In the genomic region with DNA sequence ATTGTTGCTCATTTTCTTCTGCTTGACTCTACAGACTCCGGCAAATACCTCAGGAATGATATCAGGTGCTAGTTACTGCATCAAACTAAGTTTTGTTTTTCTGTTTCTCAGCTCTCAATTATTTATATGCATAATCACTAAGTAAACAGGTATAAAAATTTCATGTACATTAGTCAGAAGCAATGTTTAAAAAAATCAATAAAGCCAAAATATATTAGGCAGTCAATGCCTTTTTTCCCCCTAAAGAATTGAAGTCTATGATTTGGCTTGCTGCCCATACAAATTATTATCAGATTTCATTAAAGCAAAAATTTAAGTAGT, we compare ENCODE assay signal across 2 cellular contexts.
TF ChIP-seq lines count a peak whose summit lies in the region.

No MANE protein-coding gene starts in this region.

TF ChIP-seq in HEK293, 187 proteins besides CTCF, POLR2A, EP300 and RAD21:
- peak; percentile 54 for TF ChIP-seq PRDM6 (tag by site-specific recombination; IDR thresholded peaks at IDR 0.05)
- no peak for TF ChIP-seq ZNF157 (tag by site-specific recombination; IDR thresholded peaks at IDR 0.05)
- no peak for TF ChIP-seq ZNF366 (tag by site-specific recombination; conservative IDR thresholded peaks at IDR 0.05)

TF ChIP-seq in HepG2, 621 proteins besides CTCF, POLR2A, EP300 and RAD21:
- TF ChIP-seq, protein P1, sequence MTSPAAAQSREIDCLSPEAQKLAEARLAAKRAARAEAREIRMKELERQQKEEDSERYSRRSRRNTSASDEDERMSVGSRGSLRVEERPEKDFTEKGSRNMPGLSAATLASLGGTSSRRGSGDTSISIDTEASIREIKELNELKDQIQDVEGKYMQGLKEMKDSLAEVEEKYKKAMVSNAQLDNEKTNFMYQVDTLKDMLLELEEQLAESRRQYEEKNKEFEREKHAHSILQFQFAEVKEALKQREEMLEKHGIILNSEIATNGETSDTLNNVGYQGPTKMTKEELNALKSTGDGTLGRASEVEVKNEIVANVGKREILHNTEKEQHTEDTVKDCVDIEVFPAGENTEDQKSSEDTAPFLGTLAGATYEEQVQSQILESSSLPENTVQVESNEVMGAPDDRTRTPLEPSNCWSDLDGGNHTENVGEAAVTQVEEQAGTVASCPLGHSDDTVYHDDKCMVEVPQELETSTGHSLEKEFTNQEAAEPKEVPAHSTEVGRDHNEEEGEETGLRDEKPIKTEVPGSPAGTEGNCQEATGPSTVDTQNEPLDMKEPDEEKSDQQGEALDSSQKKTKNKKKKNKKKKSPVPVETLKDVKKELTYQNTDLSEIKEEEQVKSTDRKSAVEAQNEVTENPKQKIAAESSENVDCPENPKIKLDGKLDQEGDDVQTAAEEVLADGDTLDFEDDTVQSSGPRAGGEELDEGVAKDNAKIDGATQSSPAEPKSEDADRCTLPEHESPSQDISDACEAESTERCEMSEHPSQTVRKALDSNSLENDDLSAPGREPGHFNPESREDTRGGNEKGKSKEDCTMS (CRISPR knock-in tag; conservative IDR thresholded peaks at IDR 0.05) = no peak
- TF ChIP-seq SMARCE1 (IDR thresholded peaks at IDR 0.05; ENCODE audit: borderline replicate concordance) (no peak), KLF16 (CRISPR knock-in tag; IDR thresholded peaks at IDR 0.05) (0 out of 4 replicates have a peak, but pooled peaks of 1 of the 2 experiments have one; percentile 6), ARID2 (CRISPR knock-in tag; IDR thresholded peaks at IDR 0.05; ENCODE audit: borderline replicate concordance) (0 out of 2 replicates have a peak, but pooled peaks have one; percentile 14), THAP11 (CRISPR knock-in tag; IDR thresholded peaks at IDR 0.05) (0 out of 2 replicates have a peak, but pooled peaks have one; percentile 7), KAT8 (CRISPR knock-in tag; IDR thresholded peaks at IDR 0.05) (0 out of 2 replicates have a peak, but pooled peaks have one; percentile 8)
